In genomic region chr3:64578797-64579196, GRCh38 we compare ENCODE assay signal across 30 cellular contexts.
"Had no signal": no experiment of that assay in that cellular context is flagged by ENCODE, and none has a peak within 500 bp of the region (broad histone marks: within the 10 kb centered on the region; RNA-seq: fewer than 3 reads in every experiment).

No MANE protein-coding gene starts in this region.

- H3K4me3 ChIP-seq: adrenal gland, PC-9 had no signal

- H2AFZ ChIP-seq: PC-9 had no signal

- H3K4me2 ChIP-seq: KMS-11, PC-9 had no signal

- H3K27me3 Mint-ChIP-seq: activated CD4-positive, alpha-beta T cell treated with anti-CD3 and anti-CD28 coated beads, Interleukin-2, amount 10 ng/mL, durations not matched to agents 24 days and 14 days had no signal

- H3K9me3 Mint-ChIP-seq: activated CD4-positive, alpha-beta T cell treated with anti-CD3 and anti-CD28 coated beads, Interleukin-2, amount 10 ng/mL, durations not matched to agents 24 days and 14 days; activated naive CD4-positive, alpha-beta T cell treated with anti-CD3 and anti-CD28 coated beads for 36 hours; activated T-cell treated with anti-CD3 and anti-CD28 coated beads, Interleukin-2, amount 50 U/mL, for 4 hours; activated T-helper 1 cell treated with anti-CD3 and anti-CD28 coated beads, Interleukin-12 subunit alpha, Interleukin-12 subunit beta, Interleukin-2, Interleukin-4 antibody, amounts not matched to agents 30 ng/mL and 10 ng/mL and 1 ng/mL, durations not matched to agents 14 hours and 24 hours and 36 hours had no signal

- H3K4me1 Mint-ChIP-seq: activated CD4-positive, alpha-beta T cell treated with anti-CD3 and anti-CD28 coated beads, Interleukin-2, amount 10 ng/mL, durations not matched to agents 24 days and 14 days had no signal

- H3K36me3 ChIP-seq: adrenal gland had no signal

- H3K27me3 ChIP-seq: adrenal gland had no signal

- H3K4me1 ChIP-seq: adrenal gland had no signal

- H3K9ac ChIP-seq: KMS-11 had no signal

- H3K9me3 ChIP-seq: adrenal gland had no signal

- H3K36me3 Mint-ChIP-seq: activated naive CD4-positive, alpha-beta T cell treated with anti-CD3 and anti-CD28 coated beads, Interleukin-2, amount 50 U/mL, for 72 hours had no signal

- H3K4me3 Mint-ChIP-seq: activated CD4-positive, alpha-beta T cell treated with anti-CD3 and anti-CD28 coated beads, Interleukin-2, amount 10 ng/mL, durations not matched to agents 24 days and 14 days; activated naive CD4-positive, alpha-beta T cell treated with anti-CD3 and anti-CD28 coated beads for 36 hours; activated T-cell treated with anti-CD3 and anti-CD28 coated beads, Interleukin-2, amount 50 U/mL, for 4 hours; activated T-helper 1 cell treated with anti-CD3 and anti-CD28 coated beads, Interleukin-12 subunit alpha, Interleukin-12 subunit beta, Interleukin-2, Interleukin-4 antibody, amounts not matched to agents 30 ng/mL and 10 ng/mL and 1 ng/mL, durations not matched to agents 14 hours and 24 hours and 36 hours had no signal

- H3K27ac ChIP-seq: adrenal gland, KMS-11, PC-9, RWPE1 had no signal

- ATAC-seq: activated naive CD4-positive, alpha-beta T cell treated with anti-CD3 and anti-CD28 coated beads, Interleukin-2, amount 50 U/mL, for 72 hours; activated T-cell treated with anti-CD3 and anti-CD28 coated beads, Interleukin-2, amount 50 U/mL, for 4 hours; Right ventricle myocardium inferior had no signal

- H3K27ac Mint-ChIP-seq: activated CD4-positive, alpha-beta T cell treated with anti-CD3 and anti-CD28 coated beads, Interleukin-2, amount 10 ng/mL, durations not matched to agents 24 days and 14 days; activated naive CD4-positive, alpha-beta T cell treated with anti-CD3 and anti-CD28 coated beads for 36 hours; activated naive CD4-positive, alpha-beta T cell treated with anti-CD3 and anti-CD28 coated beads, Interleukin-2, amount 50 U/mL, for 72 hours; activated T-helper 1 cell treated with anti-CD3 and anti-CD28 coated beads, Interleukin-12 subunit alpha, Interleukin-12 subunit beta, Interleukin-2, Interleukin-4 antibody, amounts not matched to agents 30 ng/mL and 10 ng/mL and 1 ng/mL, durations not matched to agents 14 hours and 24 hours and 36 hours had no signal

- DNase-seq: activated CD4-positive, alpha-beta T cell treated with anti-CD3 and anti-CD28 coated beads, Interleukin-2, amount 10 ng/mL, durations not matched to agents 24 days and 14 days; activated CD4-positive, alpha-beta T cell treated with anti-CD3 and anti-CD28 coated beads, Interleukin-2, amount 50 U/mL, for 48 hours; activated CD8-positive, alpha-beta memory T cell treated with anti-CD3 and anti-CD28 coated beads, Interleukin-2, amount 50 U/mL, for 4 hours; activated gamma-delta T cell treated with Interleukin-2 at 50 U/mL for 16 hours; activated naive CD4-positive, alpha-beta T cell treated with anti-CD3 and anti-CD28 coated beads for 36 hours; activated T-cell treated with anti-CD3 and anti-CD28 coated beads for 4 hours; activated T-cell treated with anti-CD3 and anti-CD28 coated beads, Interleukin-2, amount 50 U/mL, for 4 hours; adrenal gland; anterior cingulate cortex; MM.1S; MV-4-11; NCI-H1092; NCI-H1417; NCI-H146; NCI-H187; NCI-H2029 treated with DMSO at 0.1 percent for 48 hours; NCI-H2107; NCI-H2171; NCI-H510A; NCI-H526; NCI-H748 treated with DMSO at 0.1 percent for 48 hours; NK-92 treated with Interleukin-12 subunit alpha and Interleukin-12 subunit beta, amount 100 ng/mL, for 24 hours; PC-9; SIG-M5; T1000 had no signal
